In the genomic region with DNA sequence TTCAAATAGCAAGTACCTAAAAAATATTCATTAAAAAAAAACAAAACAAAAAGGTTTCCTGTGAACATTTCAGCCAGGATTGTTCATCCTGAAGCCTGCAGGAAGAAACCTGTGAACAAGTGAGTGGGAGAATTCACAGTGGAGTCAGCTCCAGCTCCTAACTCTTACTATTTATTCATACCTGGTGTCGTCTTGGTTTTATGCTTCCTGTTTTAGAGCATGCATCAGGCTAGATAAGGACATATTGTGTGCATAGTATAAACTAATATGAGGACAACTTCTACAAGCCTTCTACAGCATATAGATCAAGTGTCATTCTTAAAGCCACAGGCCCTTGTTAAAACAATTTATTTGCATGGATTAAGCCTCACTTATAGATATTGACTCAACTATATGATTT, we compare ENCODE assay signal across 33 cellular contexts.
"Had no signal": no experiment of that assay in that cellular context is flagged by ENCODE, and none has a peak within 500 bp of the region (broad histone marks: within the 10 kb centered on the region; RNA-seq: fewer than 3 reads in every experiment).

No MANE protein-coding gene starts in this region.

- H3K36me3 ChIP-seq: ascending aorta, cardiac muscle cell, colonic mucosa, gastroesophageal sphincter, neutrophil, ovary, right lobe of liver, thoracic aorta had no signal

- H3K27me3 Mint-ChIP-seq: progenitor cell of endocrine pancreas had no signal

- H3K9me3 ChIP-seq: ascending aorta, colonic mucosa, gastroesophageal sphincter, neutrophil, ovary, right lobe of liver, thoracic aorta had no signal

- H3K27me3 ChIP-seq: ascending aorta, cardiac muscle cell, colonic mucosa, dorsolateral prefrontal cortex, gastroesophageal sphincter, neutrophil, ovary, right lobe of liver had no signal

- H3K4me3 Mint-ChIP-seq: activated CD4-positive, alpha-beta memory T cell treated with anti-CD3 and anti-CD28 coated beads for 36 hours; activated naive CD4-positive, alpha-beta T cell treated with anti-CD3 and anti-CD28 coated beads, Interleukin-2, amount 10 ng/mL, durations not matched to agents 7 days and 5 days; activated naive CD8-positive, alpha-beta T cell treated with anti-CD3 and anti-CD28 coated beads, Interleukin-2, amount 10 ng/mL, durations not matched to agents 7 days and 5 days; activated T-helper 1 cell treated with anti-CD3 and anti-CD28 coated beads, Interleukin-12 subunit alpha, Interleukin-12 subunit beta, Interleukin-2, Interleukin-4 antibody, amounts not matched to agents 30 ng/mL and 10 ng/mL and 1 ng/mL, durations not matched to agents 14 hours and 24 hours and 36 hours; brain; memory B cell; nephron; T-helper 2 cell treated with Interferon-gamma antibody and Interleukin-4, amounts not matched to agents 5 μg/mL and 100 μg/mL, for 36 hours had no signal

- H3K4me1 Mint-ChIP-seq: memory B cell had no signal

- H3K27ac ChIP-seq: ascending aorta, cardiac muscle cell, colonic mucosa, dorsolateral prefrontal cortex, gastroesophageal sphincter, neutrophil, ovary, right lobe of liver, skin epidermis, thoracic aorta had no signal

- H3K36me3 Mint-ChIP-seq: activated CD4-positive, alpha-beta memory T cell treated with anti-CD3 and anti-CD28 coated beads for 36 hours; activated naive CD4-positive, alpha-beta T cell treated with anti-CD3 and anti-CD28 coated beads, Interleukin-2, amount 10 ng/mL, durations not matched to agents 7 days and 5 days; brain; memory B cell had no signal

- H3K27ac Mint-ChIP-seq: activated CD4-positive, alpha-beta memory T cell treated with anti-CD3 and anti-CD28 coated beads for 36 hours; activated naive CD4-positive, alpha-beta T cell treated with anti-CD3 and anti-CD28 coated beads, Interleukin-2, amount 10 ng/mL, durations not matched to agents 7 days and 5 days; activated naive CD8-positive, alpha-beta T cell treated with anti-CD3 and anti-CD28 coated beads, Interleukin-2, amount 10 ng/mL, durations not matched to agents 7 days and 5 days; activated T-helper 1 cell treated with anti-CD3 and anti-CD28 coated beads, Interleukin-12 subunit alpha, Interleukin-12 subunit beta, Interleukin-2, Interleukin-4 antibody, amounts not matched to agents 30 ng/mL and 10 ng/mL and 1 ng/mL, durations not matched to agents 14 hours and 24 hours and 36 hours; memory B cell; progenitor cell of endocrine pancreas; T-helper 2 cell treated with Interferon-gamma antibody and Interleukin-4, amounts not matched to agents 5 μg/mL and 100 μg/mL, for 36 hours had no signal

- H3K9me3 Mint-ChIP-seq: activated CD4-positive, alpha-beta memory T cell treated with anti-CD3 and anti-CD28 coated beads for 36 hours; activated naive CD4-positive, alpha-beta T cell treated with anti-CD3 and anti-CD28 coated beads, Interleukin-2, amount 10 ng/mL, durations not matched to agents 7 days and 5 days; activated naive CD8-positive, alpha-beta T cell treated with anti-CD3 and anti-CD28 coated beads, Interleukin-2, amount 10 ng/mL, durations not matched to agents 7 days and 5 days; brain; nephron had no signal

- H3K4me1 ChIP-seq: ascending aorta, colonic mucosa, gastroesophageal sphincter had no signal

- DNase-seq: activated CD4-positive, alpha-beta memory T cell treated with anti-CD3 and anti-CD28 coated beads for 36 hours; activated CD4-positive, alpha-beta T cell treated with anti-CD3 and anti-CD28 coated beads for 48 hours; activated CD8-positive, alpha-beta memory T cell treated with anti-CD3 and anti-CD28 coated beads, Interleukin-2, amount 50 U/mL, for 4 hours; activated gamma-delta T cell; activated naive CD4-positive, alpha-beta T cell treated with anti-CD3 and anti-CD28 coated beads, Interleukin-2, amount 10 ng/mL, durations not matched to agents 7 days and 5 days; activated naive CD8-positive, alpha-beta T cell treated with anti-CD3 and anti-CD28 coated beads, Interleukin-2, amount 10 ng/mL, durations not matched to agents 7 days and 5 days; activated T-cell treated with anti-CD3 and anti-CD28 coated beads, Interleukin-2, amount 50 U/mL, for 1 hour; cerebellar nuclear complex; colonic mucosa; dorsolateral prefrontal cortex; effector memory CD4-positive, alpha-beta T cell; hippocampal formation; kidney; midbrain; ovary; right lobe of liver; stimulated activated CD4-positive, alpha-beta T cell treated with anti-CD3 and anti-CD28 coated beads, Interleukin-12 subunit alpha, Interleukin-12 subunit beta, amount 100 ng/mL, for 4 hours; stimulated activated CD4-positive, alpha-beta T cell treated with anti-CD3 and anti-CD28 coated beads, Interleukin-4, amount 100 ng/mL, for 1 hour; stimulated activated naive CD8-positive, alpha-beta T cell treated with anti-CD3 and anti-CD28 coated beads, Interleukin-15, Interleukin-2, amounts not matched to agents 100 U/mL and 50 U/mL, for 24 hours; trophoblast cell had no signal

- H3K4me3 ChIP-seq: ascending aorta, cardiac muscle cell, colonic mucosa, dorsolateral prefrontal cortex, gastroesophageal sphincter, ovary, right lobe of liver, skin epidermis, thoracic aorta had no signal

- ATAC-seq: activated CD4-positive, CD25-positive, alpha-beta regulatory T cell treated with anti-CD3 and anti-CD28 coated beads, Interleukin-2, amount 50 U/mL, for 24 hours; gastroesophageal sphincter; right lobe of liver; stimulated activated naive CD8-positive, alpha-beta T cell treated with anti-CD3 and anti-CD28 coated beads, Interleukin-15, Interleukin-2, amounts not matched to agents 100 U/mL and 50 U/mL, for 24 hours had no signal
